Comparison of ENCODE assay signal across 19 cellular contexts in the genomic region with DNA sequence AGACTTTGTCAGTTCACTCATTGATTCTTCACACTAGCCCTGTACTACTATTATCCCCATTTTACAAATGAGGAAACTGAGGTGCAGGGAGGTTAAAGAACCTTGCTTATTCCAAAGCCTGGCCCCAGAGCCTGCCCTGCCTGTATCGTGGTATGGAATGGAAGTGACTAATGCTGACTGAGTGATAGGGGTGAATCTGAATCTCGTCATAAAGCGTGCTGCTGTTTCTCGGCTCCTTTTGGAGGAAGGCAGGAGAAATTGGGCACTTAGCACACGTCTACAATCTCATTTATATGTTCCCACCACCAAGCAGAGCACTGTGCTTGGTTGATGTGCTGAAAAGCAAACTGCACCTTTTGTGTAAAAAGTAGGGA. TPM values are rescaled to one million over a fixed set of nuclear protein-coding genes. Genes with fewer than 3 reads are reported as not detected.
DNase-seq lines count a peak whose midpoint lies in the region; ATAC-seq, FAIRE-seq and TF ChIP-seq lines count a peak whose summit lies in the region.
"Had no signal": no experiment of that assay in that cellular context is flagged by ENCODE, and none has a peak within 500 bp of the region (broad histone marks: within the 10 kb centered on the region; RNA-seq: fewer than 3 reads in every experiment).

No MANE protein-coding gene starts in this region.

- H3K27me3 ChIP-seq in HepG2 (ENCODE audit: control insufficient read depth in 1 of 2, insufficient read depth in 2 of 2, low read length in 2 of 2), result no peaks in the 10 kb centered on the region
- no peaks in the 10 kb centered on the region for H3K27me3 ChIP-seq in right lobe of liver
- H3K27me3 ChIP-seq in vagina, result no peaks in the 10 kb centered on the region
- H3K27me3 ChIP-seq in effector memory CD4-positive, alpha-beta T cell (replicated peaks; ENCODE audit: control insufficient read depth, insufficient read depth, low read length, poor library complexity, severe bottlenecking), result no peaks in the 10 kb centered on the region
- H3K27me3 ChIP-seq in upper lobe of left lung, result no peaks in the 10 kb centered on the region
- H3K27me3 ChIP-seq: Peyer's patch had no signal

- H3K4me3 ChIP-seq in HepG2 (replicated peaks in 1 of 3; ENCODE audit: insufficient read depth in 1 of 3, low read depth in 2 of 3, low read length in 3 of 3), result no peak overlapping the region
- H3K4me3 ChIP-seq in right lobe of liver, result no peak overlapping the region
- H3K4me3 ChIP-seq in fibroblast of mammary gland (ENCODE audit: control insufficient read depth, low read depth, low read length), result no peak overlapping the region
- H3K4me3 ChIP-seq in vagina, result no peak overlapping the region
- H3K4me3 ChIP-seq in effector memory CD4-positive, alpha-beta T cell (ENCODE audit: insufficient read depth, low read depth, low read length, poor library complexity, severe bottlenecking), result no peak overlapping the region
- no peak overlapping the region for H3K4me3 ChIP-seq in upper lobe of left lung
- H3K4me3 ChIP-seq: Peyer's patch had no signal

- TF ChIP-seq POLR2A in HepG2 (IDR thresholded peaks at IDR 0.05; ENCODE audit: insufficient read depth in 1 of 2, low read depth in 2 of 2, low read length in 2 of 2) (no peak), right lobe of liver (IDR thresholded peaks at IDR 0.05) (no peak), vagina (IDR thresholded peaks at IDR 0.05) (no peak), upper lobe of left lung (IDR thresholded peaks at IDR 0.05) (no peak)

- H3K9ac ChIP-seq in HepG2 (ENCODE audit: insufficient read depth, low read depth, low read length), result no peak overlapping the region

- H3K79me2 ChIP-seq in HepG2 (ENCODE audit: insufficient read depth, low read length), result no peaks in the 10 kb centered on the region

- 86% methylated on average over 5 of the region's 5 CpGs for WGBS in HepG2 (ENCODE audit: low lambda C conversion rate)
- 79% methylated on average over 5 of the region's 5 CpGs for whole genome bisulfite sequencing in right lobe of liver (ENCODE audit: insufficient coverage, low coverage, low lambda C conversion rate, missing lambda C conversion rate)
- WGBS in upper lobe of left lung, 2 donors, result 87 to 93% methylated on average over 5 of the region's 5 CpGs

- peak overlapping the region in 3 of 5 experiments; percentile 4 to 82 (median 29) for H3K27ac Mint-ChIP-seq in brain
- H3K27ac Mint-ChIP-seq: CD14-positive monocyte had no signal

- ATAC-seq in HepG2 (no peak), right lobe of liver (no peak), upper lobe of left lung (ENCODE audit: low FRiP score in 2 of 2) (no peak)

- no peak overlapping the region for H3K4me2 ChIP-seq in HepG2 (ENCODE audit: low read depth, low read length)

- no peak for FAIRE-seq in HepG2 (lab: Jason Lieb, UNC)
- FAIRE-seq: H54 had no signal

- TF ChIP-seq EP300 in HepG2 (IDR thresholded peaks at IDR 0.05; ENCODE audit: low read depth in 2 of 2, low read length in 2 of 2) (no peak), HepG2 (CRISPR knock-in tag; IDR thresholded peaks at IDR 0.05; ENCODE audit: borderline replicate concordance) (no peak), upper lobe of left lung (IDR thresholded peaks at IDR 0.05) (no peak)

- no peak overlapping the region for H3K27ac ChIP-seq in HepG2 (ENCODE audit: extremely low read length, insufficient read depth, low read length)
- no peak overlapping the region for H3K27ac ChIP-seq in right lobe of liver
- H3K27ac ChIP-seq in vagina, result no peak overlapping the region
- no peak overlapping the region for H3K27ac ChIP-seq in effector memory CD4-positive, alpha-beta T cell (ENCODE audit: insufficient read depth, low read length, poor library complexity, severe bottlenecking)
- H3K27ac ChIP-seq in upper lobe of left lung, result no peak overlapping the region
- H3K27ac ChIP-seq: 22Rv1, HL-60, Peyer's patch had no signal

- DNase-seq in HepG2 (ENCODE audit: low spot score) (no peak), right lobe of liver (no peak), fibroblast of mammary gland (ENCODE audit: low read depth) (peak; percentile 16), vagina (ENCODE audit: extremely low spot score in 2 of 2) (no peak), upper lobe of left lung (no peak), NCI-H510A (lab: John Stamatoyannopoulos, UW) (no peak)
- no peak for DNase-seq in effector memory CD4-positive, alpha-beta T cell
- DNase-seq: DMS79, NCI-H1092 treated with DMSO at 0.1 percent for 48 hours, NCI-H2081, NCI-H2171 treated with DMSO at 0.1 percent for 48 hours, NCI-H446 treated with DMSO at 0.1 percent for 48 hours, Peyer's patch, Right ventricle myocardium superior had no signal

- CTCF ChIA-PET in HepG2 (lab: Yijun Ruan, JAX; ENCODE audit: low intra/inter-chr PET ratio, low total read pairs), result no interaction called here

- intact Hi-C loops in HepG2 (cut with micrococcal nuclease; ENCODE audit: unreplicated experiment), result no loop called here
- intact Hi-C loops in right lobe of liver (cut with DNase I), result no loop called here
- intact Hi-C loops in vagina (cut with DNase I), result no loop called here

- no peak for TF ChIP-seq CTCF in HepG2 (CRISPR knock-in tag; IDR thresholded peaks at IDR 0.05)
- no peak for TF ChIP-seq CTCF in right lobe of liver (IDR thresholded peaks at IDR 0.05)
- TF ChIP-seq CTCF in brain (conservative IDR thresholded peaks at IDR 0.05), result no peak
- TF ChIP-seq CTCF in fibroblast of mammary gland (conservative IDR thresholded peaks at IDR 0.05; ENCODE audit: control insufficient read depth, insufficient read depth, low read depth, low read length), result no peak
- no peak for TF ChIP-seq CTCF in vagina (IDR thresholded peaks at IDR 0.05)
- no peak for TF ChIP-seq CTCF in upper lobe of left lung (IDR thresholded peaks at IDR 0.05)

- no peak overlapping the region for H2AFZ ChIP-seq in HepG2 (ENCODE audit: low read length)

- in situ Hi-C loops in HepG2 (cut with HindIII; ENCODE audit: extremely low pct_ligation_motif_present, low pct_unique_long_range_greater_than_20kb), result no loop called here

- peaks cover 13% of the 10 kb centered on the region for H3K4me1 Mint-ChIP-seq in brain
- H3K4me1 Mint-ChIP-seq: CD14-positive monocyte had no signal

- H3K9me3 ChIP-seq in HepG2 (ENCODE audit: low read length) (no peaks in the 10 kb centered on the region), right lobe of liver (no peaks in the 10 kb centered on the region), vagina (no peaks in the 10 kb centered on the region), upper lobe of left lung (no peaks in the 10 kb centered on the region)
- H3K9me3 ChIP-seq in effector memory CD4-positive, alpha-beta T cell (ENCODE audit: control insufficient read depth, low read length), result no peaks in the 10 kb centered on the region
- H3K9me3 ChIP-seq: Peyer's patch had no signal

- H3K4me1 ChIP-seq in HepG2 (ENCODE audit: insufficient read depth, low read length) (no peaks in the 10 kb centered on the region), right lobe of liver (no peaks in the 10 kb centered on the region), vagina (no peaks in the 10 kb centered on the region), upper lobe of left lung (no peaks in the 10 kb centered on the region)
- H3K4me1 ChIP-seq in effector memory CD4-positive, alpha-beta T cell (ENCODE audit: control insufficient read depth, insufficient read depth, low read length, poor library complexity, severe bottlenecking), result no peaks in the 10 kb centered on the region
- H3K4me1 ChIP-seq: Peyer's patch had no signal

- POLR2A ChIA-PET in HepG2 (lab: Yijun Ruan, JAX), result no interaction called here

- H3K9me3 Mint-ChIP-seq in brain, result peaks cover 0 to 11% (median 2%) of the 10 kb centered on the region in 5 experiments
- H3K9me3 Mint-ChIP-seq: CD14-positive monocyte had no signal

- TF ChIP-seq RAD21 in HepG2 (CRISPR knock-in tag; IDR thresholded peaks at IDR 0.05), result no peak

- no peak overlapping the region for H3K4me3 Mint-ChIP-seq in brain
- H3K4me3 Mint-ChIP-seq: CD14-positive monocyte had no signal

- no TSS peak for BruUV-seq in HepG2 (replicated peaks; lab: Mats Ljungman, UMichigan)

- H4K20me1 ChIP-seq in HepG2 (ENCODE audit: insufficient read depth, low read length), result no peaks in the 10 kb centered on the region

- H3K27me3 Mint-ChIP-seq in brain, result no peaks in the 10 kb centered on the region

- H3K36me3 Mint-ChIP-seq in brain, result peaks cover 66% of the 10 kb centered on the region

- peaks cover 17 to 53% of the 10 kb centered on the region in 2 experiments for H3K36me3 ChIP-seq in HepG2 (replicated peaks in 1 of 2; ENCODE audit: control insufficient read depth in 1 of 2, insufficient read depth in 2 of 2, low read length in 2 of 2)
- H3K36me3 ChIP-seq in right lobe of liver, result peaks cover 0 to 75% (median 32%) of the 10 kb centered on the region in 4 donors
- peaks cover 0 to 16% of the 10 kb centered on the region in 2 donors for H3K36me3 ChIP-seq in vagina
- peaks cover 9% of the 10 kb centered on the region for H3K36me3 ChIP-seq in effector memory CD4-positive, alpha-beta T cell (ENCODE audit: control insufficient read depth, insufficient read depth, low read length)
- H3K36me3 ChIP-seq in upper lobe of left lung, result peaks cover 2 to 55% (median 31%) of the 10 kb centered on the region in 4 donors

RNA-seq across cellular contexts. Expression of a gene that starts 17.1 kb away (rescaled TPM):
- not detected in 2 replicates for total RNA-seq in HepG2 (2016; rRNA removed; fragmentation: Illumina TruSeq; extraction: Trizol)
- total RNA-seq in HepG2 (2016; cell fraction: cytosol; rRNA removed; fragmentation: Illumina TruSeq; extraction: Trizol; ENCODE audit: low read depth), result not detected in 2 replicates
- not detected in 2 replicates for total RNA-seq in HepG2 (2016; cell fraction: insoluble cytoplasmic fraction; rRNA removed; fragmentation: Illumina TruSeq; extraction: Trizol)
- total RNA-seq in HepG2 (2016; cell fraction: membrane; rRNA removed; fragmentation: Illumina TruSeq; extraction: Trizol), result not detected in 2 replicates
- not detected in 2 replicates for total RNA-seq in HepG2 (2016; cell fraction: nucleus; rRNA removed; fragmentation: Illumina TruSeq; extraction: Trizol)
- not detected in 2 replicates for polyA plus RNA-seq in HepG2 (2011; rRNA removed)
- not detected in 2 replicates for polyA plus RNA-seq in HepG2 (2011; cell fraction: cytosol; rRNA removed)
- polyA plus RNA-seq in HepG2 (2011; cell fraction: nucleus; rRNA removed), result not detected in 2 replicates
- polyA plus RNA-seq in HepG2 (2012), result not detected in 2 replicates
- polyA plus RNA-seq in HepG2 (2016; cell fraction: cytosol; fragmentation: Illumina TruSeq; extraction: Trizol; ENCODE audit: low read depth), result not detected in 2 replicates
- not detected in 2 replicates for polyA plus RNA-seq in HepG2 (2016; cell fraction: insoluble cytoplasmic fraction; fragmentation: Illumina TruSeq; extraction: Trizol; ENCODE audit: low read depth)
- polyA plus RNA-seq in HepG2 (2016; cell fraction: membrane; fragmentation: Illumina TruSeq; extraction: Trizol; ENCODE audit: low read depth), result not detected in 2 replicates
- not detected in 2 replicates for polyA plus RNA-seq in HepG2 (2016; cell fraction: nucleus; fragmentation: Illumina TruSeq; extraction: Trizol; ENCODE audit: insufficient read depth, low read depth)
- not detected in 2 replicates for polyA minus RNA-seq in HepG2 (2011; rRNA and poly(A)+ RNA removed; ENCODE audit: low replicate concordance)
- polyA minus RNA-seq in HepG2 (2011; cell fraction: cytosol; rRNA and poly(A)+ RNA removed), result not detected in 2 replicates
- not detected in 2 replicates for polyA minus RNA-seq in HepG2 (2011; cell fraction: nucleus; rRNA and poly(A)+ RNA removed)
- not detected for total RNA-seq in right lobe of liver
- not detected for polyA plus RNA-seq in brain (ENCODE audit: insufficient read depth, low read depth, low replicate concordance)
- not detected for total RNA-seq in vagina
- total RNA-seq in upper lobe of left lung, result not detected
- total RNA-seq: Peyer's patch, Right ventricle myocardium superior had no signal
- polyA plus RNA-seq: CD14-positive monocyte had no signal

RNA-seq across cellular contexts. Expression of a gene that starts 35.8 kb away (rescaled TPM):
- not detected in 2 replicates for total RNA-seq in HepG2 (2016; rRNA removed; fragmentation: Illumina TruSeq; extraction: Trizol)
- total RNA-seq in HepG2 (2016; cell fraction: cytosol; rRNA removed; fragmentation: Illumina TruSeq; extraction: Trizol; ENCODE audit: low read depth), result not detected in 2 replicates
- total RNA-seq in HepG2 (2016; cell fraction: insoluble cytoplasmic fraction; rRNA removed; fragmentation: Illumina TruSeq; extraction: Trizol), result not detected in 2 replicates
- not detected in 2 replicates for total RNA-seq in HepG2 (2016; cell fraction: membrane; rRNA removed; fragmentation: Illumina TruSeq; extraction: Trizol)
- total RNA-seq in HepG2 (2016; cell fraction: nucleus; rRNA removed; fragmentation: Illumina TruSeq; extraction: Trizol), result not detected in 2 replicates
- not detected in 2 replicates for polyA plus RNA-seq in HepG2 (2011; rRNA removed)
- polyA plus RNA-seq in HepG2 (2011; cell fraction: cytosol; rRNA removed), result not detected in 2 replicates
- polyA plus RNA-seq in HepG2 (2011; cell fraction: nucleus; rRNA removed), result 0.03 TPM in 1 of 2 replicates, not detected in the other
- not detected in 2 replicates for polyA plus RNA-seq in HepG2 (2012)
- polyA plus RNA-seq in HepG2 (2016; cell fraction: cytosol; fragmentation: Illumina TruSeq; extraction: Trizol; ENCODE audit: low read depth), result not detected in 2 replicates
- not detected in 2 replicates for polyA plus RNA-seq in HepG2 (2016; cell fraction: insoluble cytoplasmic fraction; fragmentation: Illumina TruSeq; extraction: Trizol; ENCODE audit: low read depth)
- polyA plus RNA-seq in HepG2 (2016; cell fraction: membrane; fragmentation: Illumina TruSeq; extraction: Trizol; ENCODE audit: low read depth), result not detected in 2 replicates
- polyA plus RNA-seq in HepG2 (2016; cell fraction: nucleus; fragmentation: Illumina TruSeq; extraction: Trizol; ENCODE audit: insufficient read depth, low read depth), result not detected in 2 replicates
- not detected in 2 replicates for polyA minus RNA-seq in HepG2 (2011; rRNA and poly(A)+ RNA removed; ENCODE audit: low replicate concordance)
- polyA minus RNA-seq in HepG2 (2011; cell fraction: cytosol; rRNA and poly(A)+ RNA removed), result not detected in 2 replicates
- polyA minus RNA-seq in HepG2 (2011; cell fraction: nucleus; rRNA and poly(A)+ RNA removed), result not detected in 2 replicates
- under 1 TPM; 0.24 to 0.51 (median 0.45) TPM for total RNA-seq in right lobe of liver
- polyA plus RNA-seq in brain (ENCODE audit: insufficient read depth, low read depth, low replicate concordance), result 0.42 TPM
- 119 TPM for total RNA-seq in vagina
- total RNA-seq in upper lobe of left lung, result 10 to 100 TPM in 3 of 6 donors, 1 to 10 TPM in 3; 2.3 to 26.2 (median 10.5) TPM
- polyA plus RNA-seq: CD14-positive monocyte had no signal
